In genomic region chr1:38819516-38819915, GRCh38 we compare ENCODE assay signal across 1 cellular context.
TF ChIP-seq lines count a peak whose summit lies in the region.

No MANE protein-coding gene starts in this region.

TF ChIP-seq in GM23338, 12 proteins besides CTCF, POLR2A, EP300 and RAD21 (continued from another document):
- TF ChIP-seq ZNF462 (CRISPR knock-in tag; IDR thresholded peaks at IDR 0.05) (no peak), CREB1 (CRISPR knock-in tag; IDR thresholded peaks at IDR 0.05; ENCODE audit: low read depth) (no peak)
- TF ChIP-seq, protein P1, sequence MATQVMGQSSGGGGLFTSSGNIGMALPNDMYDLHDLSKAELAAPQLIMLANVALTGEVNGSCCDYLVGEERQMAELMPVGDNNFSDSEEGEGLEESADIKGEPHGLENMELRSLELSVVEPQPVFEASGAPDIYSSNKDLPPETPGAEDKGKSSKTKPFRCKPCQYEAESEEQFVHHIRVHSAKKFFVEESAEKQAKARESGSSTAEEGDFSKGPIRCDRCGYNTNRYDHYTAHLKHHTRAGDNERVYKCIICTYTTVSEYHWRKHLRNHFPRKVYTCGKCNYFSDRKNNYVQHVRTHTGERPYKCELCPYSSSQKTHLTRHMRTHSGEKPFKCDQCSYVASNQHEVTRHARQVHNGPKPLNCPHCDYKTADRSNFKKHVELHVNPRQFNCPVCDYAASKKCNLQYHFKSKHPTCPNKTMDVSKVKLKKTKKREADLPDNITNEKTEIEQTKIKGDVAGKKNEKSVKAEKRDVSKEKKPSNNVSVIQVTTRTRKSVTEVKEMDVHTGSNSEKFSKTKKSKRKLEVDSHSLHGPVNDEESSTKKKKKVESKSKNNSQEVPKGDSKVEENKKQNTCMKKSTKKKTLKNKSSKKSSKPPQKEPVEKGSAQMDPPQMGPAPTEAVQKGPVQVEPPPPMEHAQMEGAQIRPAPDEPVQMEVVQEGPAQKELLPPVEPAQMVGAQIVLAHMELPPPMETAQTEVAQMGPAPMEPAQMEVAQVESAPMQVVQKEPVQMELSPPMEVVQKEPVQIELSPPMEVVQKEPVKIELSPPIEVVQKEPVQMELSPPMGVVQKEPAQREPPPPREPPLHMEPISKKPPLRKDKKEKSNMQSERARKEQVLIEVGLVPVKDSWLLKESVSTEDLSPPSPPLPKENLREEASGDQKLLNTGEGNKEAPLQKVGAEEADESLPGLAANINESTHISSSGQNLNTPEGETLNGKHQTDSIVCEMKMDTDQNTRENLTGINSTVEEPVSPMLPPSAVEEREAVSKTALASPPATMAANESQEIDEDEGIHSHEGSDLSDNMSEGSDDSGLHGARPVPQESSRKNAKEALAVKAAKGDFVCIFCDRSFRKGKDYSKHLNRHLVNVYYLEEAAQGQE (IDR thresholded peaks at IDR 0.05; ENCODE audit: unreplicated experiment): no peak
